Comparison of ENCODE assay signal across 8 cellular contexts in the genomic region with DNA sequence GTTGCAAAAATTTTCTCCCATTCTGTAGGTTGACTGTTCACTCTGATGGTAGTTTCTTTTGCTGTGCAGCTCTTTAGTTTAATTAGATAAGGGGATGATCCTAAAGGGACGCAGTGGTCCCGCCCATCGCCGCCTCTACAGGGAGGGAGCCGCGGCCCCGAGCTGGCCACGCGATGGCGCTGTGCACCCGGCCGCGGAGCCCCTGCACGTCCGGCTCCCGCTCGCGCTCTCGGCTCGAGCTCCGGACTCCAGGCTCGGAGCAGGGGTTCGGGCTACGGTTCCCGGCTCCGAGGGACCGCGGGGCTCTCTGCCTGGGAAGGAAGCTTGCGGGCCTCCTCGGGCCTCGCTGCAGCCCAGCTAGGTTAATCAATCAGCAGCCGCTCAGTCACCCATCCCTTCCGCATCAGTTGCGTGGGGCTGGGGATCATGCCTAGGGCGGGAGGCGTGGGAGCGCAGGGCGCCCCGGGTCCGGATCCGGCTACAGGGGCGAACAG.
DNase-seq lines count a peak whose midpoint lies in the region; ATAC-seq and TF ChIP-seq lines count a peak whose summit lies in the region.

No MANE protein-coding gene starts in this region.

- no peak overlapping the region for H2BK5ac ChIP-seq in IMR-90 (ENCODE audit: low read depth, low read length, poor library complexity, severe bottlenecking)

- no peak overlapping the region for H2BK15ac ChIP-seq in IMR-90 (ENCODE audit: low read depth, low read length)

- H3K23ac ChIP-seq in IMR-90 (ENCODE audit: low read depth, low read length) = no peak overlapping the region

- H3K4ac ChIP-seq in IMR-90 (ENCODE audit: low read depth, low read length) = no peak overlapping the region

- H3K9me3 Mint-ChIP-seq in endothelial cell (ENCODE audit: unreplicated experiment) = no peaks in the 10 kb centered on the region

- no peak overlapping the region for H2AK5ac ChIP-seq in IMR-90 (ENCODE audit: low read depth, low read length)

- intact Hi-C loops in IMR-90 (cut with micrococcal nuclease) (loop anchor here (1.0 to 10.0 kb wide), 5 partner anchors 785 to 1616 kb away; partner anchors contain the start of gene DMBT1), mucosa of descending colon (cut with DNase I, micrococcal nuclease) (loop anchor here (5.0 to 10.0 kb wide), 2 partner anchors 658 to 786 kb away; no protein-coding TSS in a partner anchor)

- peaks cover 3% of the 10 kb centered on the region for H3K36me3 Mint-ChIP-seq in endothelial cell (ENCODE audit: low read depth, unreplicated experiment)

- TF ChIP-seq POLR2A in IMR-90 (IDR thresholded peaks at IDR 0.05; ENCODE audit: low read depth, low read length) = no peak

- WGBS in IMR-90 (ENCODE audit: extremely low coverage in 2 of 2, insufficient read length in 1 of 2), 2 experiments = 6% methylated on average over 20 of the region's 42 CpGs; no CpG with 5 or more reads in 1 of the 2 experiments

- TF ChIP-seq CTCF in IMR-90 (conservative IDR thresholded peaks at IDR 0.05; ENCODE audit: low read depth, low read length) (peak; percentile 89), endothelial cell (IDR thresholded peaks at IDR 0.05; ENCODE audit: unreplicated experiment) (peak; percentile 87), mucosa of descending colon (IDR thresholded peaks at IDR 0.05) (peak; percentile 82)

- H2BK20ac ChIP-seq in IMR-90 (ENCODE audit: low read depth, low read length) = no peak overlapping the region

- no peaks in the 10 kb centered on the region for H3K9me1 ChIP-seq in IMR-90 (ENCODE audit: insufficient read depth, low read length)

- no peak overlapping the region for H2AK9ac ChIP-seq in IMR-90 (replicated peaks; ENCODE audit: low read depth, low read length, poor library complexity)

- no peak overlapping the region for H3K4me3 Mint-ChIP-seq in endothelial cell (ENCODE audit: unreplicated experiment)

- H3K4me3 ChIP-seq in IMR-90 (ENCODE audit: insufficient read depth, low read depth, low read length) (peak overlapping the region; percentile 31), mucosa of descending colon (no peak overlapping the region)

- H3K14ac ChIP-seq in IMR-90 (replicated peaks; ENCODE audit: low read depth, low read length) = no peak overlapping the region

- H3K56ac ChIP-seq in IMR-90 (ENCODE audit: extremely low read depth, insufficient read depth, low read length) = no peak overlapping the region

- H4K91ac ChIP-seq in IMR-90 (ENCODE audit: insufficient read depth, low read depth, low read length) = no peak overlapping the region

- no peaks in the 10 kb centered on the region for H4K20me1 ChIP-seq in IMR-90 (ENCODE audit: insufficient read depth, low read length)

- no peak overlapping the region for H4K8ac ChIP-seq in IMR-90 (ENCODE audit: low read depth in 2 of 2, low read length in 2 of 2)

- no peaks in the 10 kb centered on the region for H3K36me3 ChIP-seq in IMR-90 (ENCODE audit: control insufficient read depth, insufficient read depth, low read length)
- H3K36me3 ChIP-seq in mucosa of descending colon (ENCODE audit: low read depth) = no peaks in the 10 kb centered on the region

- CTCF ChIA-PET in IMR-90 (lab: Yijun Ruan, JAX) = interaction anchor here (0.6 to 2.4 kb wide), 9 partner anchors 16 to 951 kb away, joined by 3 to 31 read pairs (median 4); no protein-coding TSS in a partner anchor

- no peak overlapping the region for H3K18ac ChIP-seq in IMR-90 (ENCODE audit: low read depth, low read length)

- H3K27ac Mint-ChIP-seq in endothelial cell (ENCODE audit: unreplicated experiment) = no peak overlapping the region

- in situ Hi-C loops in IMR-90 (cut with MboI; ENCODE audit: low sequenced_read_pairs) = loop anchor here (5.0 kb wide), 2 partner anchors 783 to 948 kb away; no protein-coding TSS in a partner anchor

- H3K4me2 ChIP-seq in IMR-90 (ENCODE audit: low read depth, low read length) = peak overlapping the region; percentile 68

- H4K5ac ChIP-seq in IMR-90 (ENCODE audit: low read depth, low read length) = no peak overlapping the region

- peaks cover 11% of the 10 kb centered on the region for H3K4me1 Mint-ChIP-seq in endothelial cell (ENCODE audit: unreplicated experiment)

- TF ChIP-seq RAD21 in IMR-90 (IDR thresholded peaks at IDR 0.05; ENCODE audit: low read length) = peak; percentile 86

- peak overlapping the region; percentile 89 for H2AFZ ChIP-seq in IMR-90 (replicated peaks; ENCODE audit: low read length, poor library complexity)

- DNase-seq in C1 segment of cervical spinal cord (lab: John Stamatoyannopoulos, UW) (peak in 12 of 14 donors; percentile 17 to 78 (median 35)), IMR-90 (peak; percentile 55), endothelial cell (ENCODE audit: low spot score) (peak; percentile 91), mucosa of descending colon (peak; percentile 60 to 82 (median 74)), NCI-H146 treated with DMSO at 0.1 percent for 48 hours (lab: John Stamatoyannopoulos, UW; ENCODE audit: unreplicated experiment) (no peak)
- peak; percentile 21 to 34 (median 25) for DNase-seq in activated CD8-positive, alpha-beta memory T cell treated with anti-CD3 and anti-CD28 coated beads for 48 hours (ENCODE audit: low read depth in 2 of 3, low spot score in 2 of 3)
- peak; percentile 81 for DNase-seq in stimulated activated CD8-positive, alpha-beta memory T cell treated with anti-CD3 and anti-CD28 coated beads, Interleukin-4, amount 100 ng/mL, for 48 hours

- dilution Hi-C loops in IMR-90 (cut with HindIII; ENCODE audit: low sequenced_read_pairs, unreplicated experiment) = no loop called here

- H3K27ac ChIP-seq in IMR-90 (ENCODE audit: insufficient read depth, low read length) = no peak overlapping the region

- H3K79me1 ChIP-seq in IMR-90 (ENCODE audit: low read depth in 1 of 2, low read length in 2 of 2) = no peaks in the 10 kb centered on the region

- ATAC-seq in GM21390 (IDR thresholded peaks at IDR 0.05; ENCODE audit: unreplicated experiment) (peak; percentile 97), IMR-90 (ENCODE audit: low read depth) (peak; percentile 99), mucosa of descending colon (peak; percentile 97)

- H2BK120ac ChIP-seq in IMR-90 (ENCODE audit: low read depth, low read length) = no peak overlapping the region

- H3K27me3 Mint-ChIP-seq in endothelial cell (ENCODE audit: unreplicated experiment) = peaks cover 2% of the 10 kb centered on the region

- H3K9ac ChIP-seq in IMR-90 (ENCODE audit: low read depth, low read length) = no peak overlapping the region

- no TSS peak for BruUV-seq in IMR-90 (replicated peaks; lab: Mats Ljungman, UMichigan)

- POLR2A ChIA-PET in IMR-90 (lab: Charles Lee; ENCODE audit: unreplicated experiment) = no interaction called here

- H3K9me3 ChIP-seq in IMR-90 (ENCODE audit: control insufficient read depth, insufficient read depth, low read length) (no peaks in the 10 kb centered on the region), mucosa of descending colon (peaks cover 9% of the 10 kb centered on the region)

- H3K4me1 ChIP-seq in IMR-90 (ENCODE audit: control insufficient read depth, insufficient read depth, low read length) (no peaks in the 10 kb centered on the region), mucosa of descending colon (ENCODE audit: low read depth) (no peaks in the 10 kb centered on the region)

- peaks cover 14% of the 10 kb centered on the region for H3K27me3 ChIP-seq in IMR-90 (ENCODE audit: control insufficient read depth, insufficient read depth, low read length)

TF ChIP-seq in IMR-90, 13 proteins besides CTCF, POLR2A, EP300 and RAD21:
- no peak for TF ChIP-seq ELK1 (IDR thresholded peaks at IDR 0.05; ENCODE audit: borderline replicate concordance, low read depth, low read length)
- 0 out of 2 replicates have a peak, but pooled peaks have one; percentile 48 for TF ChIP-seq MAZ (IDR thresholded peaks at IDR 0.05; ENCODE audit: borderline replicate concordance, low read depth, low read length)
- no peak for TF ChIP-seq CHD1 (IDR thresholded peaks at IDR 0.05; ENCODE audit: low read depth, low read length)
- peak; percentile 76 for TF ChIP-seq SMC3 (IDR thresholded peaks at IDR 0.05; ENCODE audit: low read depth, low read length)
TF ChIP-seq in IMR-90: peak in this region for 2.
